Comparison of ENCODE assay signal across 8 cellular contexts in the genomic region with DNA sequence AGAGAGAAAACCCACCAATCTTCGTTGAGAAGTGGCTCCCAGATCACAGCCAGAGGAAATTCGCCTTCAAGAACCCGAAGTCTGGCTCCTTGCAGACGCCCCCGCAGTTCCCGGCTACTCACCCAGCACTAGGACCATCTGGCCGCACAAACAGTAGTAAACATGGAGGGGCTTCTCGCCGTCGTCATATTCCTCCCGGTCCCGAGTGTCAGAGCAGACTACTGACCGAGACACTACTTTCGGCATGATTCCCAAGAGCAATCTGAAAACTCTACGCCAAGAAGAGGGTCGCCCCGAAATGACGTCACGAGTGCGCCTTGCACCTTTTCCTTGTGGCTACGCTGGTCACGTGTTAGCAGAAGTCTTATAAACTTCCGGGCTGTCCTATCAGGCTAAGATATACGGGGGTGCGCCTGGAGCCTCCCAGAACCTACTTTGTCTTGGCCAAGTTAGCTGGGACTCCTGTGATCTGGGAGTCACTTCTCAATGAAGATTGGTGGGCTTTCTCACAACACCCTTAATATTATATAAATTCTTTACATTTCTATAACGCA. TPM values are rescaled to one million over a fixed set of nuclear protein-coding genes. Genes with fewer than 3 reads are reported as not detected.
DNase-seq lines count a peak whose midpoint lies in the region; ATAC-seq, FAIRE-seq and TF ChIP-seq lines count a peak whose summit lies in the region.

A gene (minus strand): TSS at position 300 of the 554 bp plus-strand sequence. CDS start 54 bp downstream, at position 246.

- peak; percentile 99 for FAIRE-seq in endothelial cell of umbilical vein (lab: Jason Lieb, UNC)

- H3K27ac Mint-ChIP-seq in Caco-2 (ENCODE audit: unreplicated experiment), result peak within 1 kb of the TSS; percentile 74

- H3K9me1 ChIP-seq in endothelial cell of umbilical vein (replicated peaks; ENCODE audit: control insufficient read depth, extremely low read depth, insufficient read depth, low read length), result no peaks in the 10 kb centered on the region

- no peak for TF ChIP-seq CTCF in Caco-2 (IDR thresholded peaks at IDR 0.05; ENCODE audit: insufficient read depth in 1 of 2, low read depth in 1 of 2, low read length in 1 of 2, severe bottlenecking in 1 of 2, unreplicated experiment in 1 of 2)
- TF ChIP-seq CTCF in OCI-LY3 (IDR thresholded peaks at IDR 0.05; ENCODE audit: low read depth, low read length), result no peak
- TF ChIP-seq CTCF in endothelial cell of umbilical vein (IDR thresholded peaks at IDR 0.05; ENCODE audit: extremely low read depth in 1 of 2, insufficient read depth in 1 of 2, low read depth in 1 of 2, low read length in 2 of 2), result no peak

- peak; percentile 92 for ATAC-seq in GM21515 (IDR thresholded peaks at IDR 0.05; ENCODE audit: unreplicated experiment)

- peaks cover 16% of the 10 kb centered on the region for H3K79me2 ChIP-seq in OCI-LY3 (ENCODE audit: low read length)
- H3K79me2 ChIP-seq in endothelial cell of umbilical vein (ENCODE audit: control insufficient read depth, insufficient read depth, low read length), result peaks cover 13% of the 10 kb centered on the region

- POLR2A ChIA-PET in Caco-2 (lab: Charles Lee) (interaction anchor here (1.0 kb wide), 1 partner anchor 9 kb away, joined by 7 read pairs; a partner anchor contains a TSS), endothelial cell of umbilical vein (lab: Charles Lee) (interaction anchor here (0.7 to 1.5 kb wide), 2 partner anchors 9 to 10 kb away, joined by 3 to 6 read pairs; a partner anchor contains a TSS)

- no peaks in the 10 kb centered on the region for H3K9me3 ChIP-seq in Caco-2
- no peaks in the 10 kb centered on the region for H3K9me3 ChIP-seq in OCI-LY3 (ENCODE audit: insufficient read depth, low read length)
- no peaks in the 10 kb centered on the region for H3K9me3 ChIP-seq in endothelial cell of umbilical vein (replicated peaks; ENCODE audit: control insufficient read depth, insufficient read depth, low read length)

- no peaks in the 10 kb centered on the region for H3K4me1 ChIP-seq in Caco-2
- H3K4me1 ChIP-seq in OCI-LY3 (ENCODE audit: low read length), result peaks cover 3% of the 10 kb centered on the region; the same call in 1 of the 2 replicates
- H3K4me1 ChIP-seq in endothelial cell of umbilical vein (ENCODE audit: control insufficient read depth, extremely low read depth, insufficient read depth, low read length), result peaks cover 4% of the 10 kb centered on the region

- intact Hi-C loops in Caco-2 (cut with micrococcal nuclease; ENCODE audit: unreplicated experiment) (loop anchor here (1.0 kb wide), 1 partner anchor 9 kb away; a partner anchor contains a TSS), endothelial cell of umbilical vein (cut with micrococcal nuclease) (loop anchor here (1.0 kb wide), 1 partner anchor 9 kb away; a partner anchor contains a TSS)

- peak; percentile 46 for TF ChIP-seq POLR2A in endothelial cell of umbilical vein (IDR thresholded peaks at IDR 0.05; ENCODE audit: low read depth, low read length)

- H3K27ac ChIP-seq in OCI-LY3 (ENCODE audit: low read length) (no peak within 1 kb of the TSS), endothelial cell of umbilical vein (ENCODE audit: insufficient read depth, low read depth, low read length) (peak within 1 kb of the TSS; percentile 78)

- H3K27me3 ChIP-seq in Caco-2 (replicated peaks; ENCODE audit: control insufficient read depth, insufficient read depth, low read length) (no peaks in the 10 kb centered on the region), OCI-LY3 (ENCODE audit: low read depth, low read length) (no peaks in the 10 kb centered on the region), endothelial cell of umbilical vein (ENCODE audit: control insufficient read depth in 2 of 2, insufficient read depth in 2 of 2, low read length in 2 of 2) (no peaks in the 10 kb centered on the region)

- H3K4me2 ChIP-seq in OCI-LY3 (ENCODE audit: low read length), result peak within 1 kb of the TSS; percentile 86
- peak within 1 kb of the TSS; percentile 90 for H3K4me2 ChIP-seq in endothelial cell of umbilical vein (ENCODE audit: insufficient read depth, low read length)

- CTCF ChIA-PET in Caco-2 (lab: Charles Lee), result no interaction called here
- CTCF ChIA-PET in endothelial cell of umbilical vein (lab: Charles Lee), result interaction anchor here (0.8 to 1.9 kb wide), 3 partner anchors 9 to 45 kb away, joined by 3 to 9 read pairs (median 3); a partner anchor contains a TSS

- H4K20me1 ChIP-seq in OCI-LY3 (ENCODE audit: insufficient read depth, low read length), result no peaks in the 10 kb centered on the region
- H4K20me1 ChIP-seq in endothelial cell of umbilical vein (replicated peaks; ENCODE audit: control insufficient read depth, extremely low read depth, insufficient read depth, low read length), result no peaks in the 10 kb centered on the region

- peak within 1 kb of the TSS; percentile 87 for H3K4me3 Mint-ChIP-seq in Caco-2 (ENCODE audit: unreplicated experiment)

- no peaks in the 10 kb centered on the region for H3K9me3 Mint-ChIP-seq in Caco-2 (ENCODE audit: unreplicated experiment)

- H3K4me1 Mint-ChIP-seq in Caco-2 (ENCODE audit: low read depth, unreplicated experiment), result no peaks in the 10 kb centered on the region

- H2AFZ ChIP-seq in OCI-LY3 (ENCODE audit: low read depth, low read length), result no peak within 1 kb of the TSS
- peak within 1 kb of the TSS; percentile 88 for H2AFZ ChIP-seq in endothelial cell of umbilical vein (ENCODE audit: low read depth, low read length)

- H3K36me3 ChIP-seq in Caco-2 (ENCODE audit: control insufficient read depth, insufficient read depth, low read length) (no peaks in the 10 kb centered on the region), OCI-LY3 (replicated peaks; ENCODE audit: low read depth, low read length) (no peaks in the 10 kb centered on the region), endothelial cell of umbilical vein (ENCODE audit: control insufficient read depth in 2 of 2, extremely low read depth in 1 of 2, insufficient read depth in 2 of 2, low read length in 2 of 2) (no peaks in the 10 kb centered on the region)

- no peaks in the 10 kb centered on the region for H3K27me3 Mint-ChIP-seq in Caco-2 (ENCODE audit: insufficient read depth, unreplicated experiment)

- H3K4me3 ChIP-seq in Caco-2 (ENCODE audit: low read depth, low read length) (peak within 1 kb of the TSS; percentile 55), OCI-LY3 (ENCODE audit: low read length) (peak within 1 kb of the TSS; percentile 95), endothelial cell of umbilical vein (replicated peaks in 1 of 3; ENCODE audit: insufficient read depth in 1 of 3, low read depth in 1 of 3, low read length in 3 of 3) (peak within 1 kb of the TSS; percentile 66 to 95 (median 86))

- H3K9ac ChIP-seq in OCI-LY3 (ENCODE audit: low read length) (peak within 1 kb of the TSS; percentile 76), endothelial cell of umbilical vein (replicated peaks; ENCODE audit: extremely low read depth, insufficient read depth, low read length) (peak within 1 kb of the TSS; percentile 87)

- dilution Hi-C loops in endothelial cell of umbilical vein (cut with MboI; ENCODE audit: extremely low pct_ligation_motif_present, low sequenced_read_pairs), result no loop called here

- BruUV-seq in Caco-2 (replicated peaks; lab: Mats Ljungman, UMichigan), result no TSS peak
- BruUV-seq in endothelial cell of umbilical vein (replicated peaks; lab: Mats Ljungman, UMichigan), result no TSS peak

- no peaks in the 10 kb centered on the region for H3K36me3 Mint-ChIP-seq in Caco-2 (ENCODE audit: insufficient read depth, unreplicated experiment)

- peak; percentile 86 to 92 for DNase-seq in Caco-2
- DNase-seq in HuH-7.5 (ENCODE audit: low spot score), result peak; percentile 61
- DNase-seq in activated CD8-positive, alpha-beta memory T cell treated with anti-CD3 and anti-CD28 coated beads, Interleukin-2, amount 50 U/mL, for 4 hours, result peak; percentile 86
- DNase-seq in endothelial cell of umbilical vein (ENCODE audit: low read depth, low spot score), result peak; percentile 92
- DNase-seq in midbrain (lab: John Stamatoyannopoulos, UW), result peak; percentile 74
- peak; percentile 74 for DNase-seq in stimulated activated CD8-positive, alpha-beta memory T cell treated with anti-CD3 and anti-CD28 coated beads, Interleukin-15, amount 100 ng/mL, for 48 hours (ENCODE audit: low read depth in 2 of 2)

TF ChIP-seq in endothelial cell of umbilical vein, 7 proteins besides CTCF, POLR2A, EP300 and RAD21:
- peak; percentile 39 for TF ChIP-seq JUN (IDR thresholded peaks at IDR 0.05; ENCODE audit: borderline replicate concordance, insufficient read depth, insufficient read length, low read depth)
- no peak for TF ChIP-seq MYC (IDR thresholded peaks at IDR 0.05; ENCODE audit: low read depth, low read length)
- TF ChIP-seq POLR2AphosphoS5 (IDR thresholded peaks at IDR 0.05; ENCODE audit: insufficient read depth, low read depth, low read length), result peak; percentile 74
- TF ChIP-seq, protein P1, sequence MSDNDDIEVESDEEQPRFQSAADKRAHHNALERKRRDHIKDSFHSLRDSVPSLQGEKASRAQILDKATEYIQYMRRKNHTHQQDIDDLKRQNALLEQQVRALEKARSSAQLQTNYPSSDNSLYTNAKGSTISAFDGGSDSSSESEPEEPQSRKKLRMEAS (IDR thresholded peaks at IDR 0.05; ENCODE audit: insufficient read depth, insufficient read length), result peak; percentile 70
TF ChIP-seq in endothelial cell of umbilical vein: peak in this region for 3.

RNA-seq across cellular contexts. Expression of the gene that starts here (rescaled TPM):
- total RNA-seq in Caco-2 (2022), result 22.7 and 29.2 TPM in 2 replicates
- total RNA-seq in endothelial cell of umbilical vein, result 21.0 and 23.1 TPM in 2 replicates
- 8.6 and 12.1 TPM in 2 replicates for polyA plus RNA-seq in endothelial cell of umbilical vein
- polyA plus RNA-seq in endothelial cell of umbilical vein (2011; cell fraction: cytosol; rRNA removed), result 14.9 and 16.0 TPM in 2 replicates
- 16.7 and 24.6 TPM in 2 replicates for polyA plus RNA-seq in endothelial cell of umbilical vein (2011; cell fraction: nucleus; rRNA removed)
- 23.9 and 31.4 TPM in 2 replicates for polyA plus RNA-seq in endothelial cell of umbilical vein (2012)
- polyA minus RNA-seq in endothelial cell of umbilical vein, result 20.6 and 24.5 TPM in 2 replicates
- 17.3 TPM for polyA minus RNA-seq in endothelial cell of umbilical vein (2011; cell fraction: cytosol; rRNA and poly(A)+ RNA removed)
- polyA minus RNA-seq in endothelial cell of umbilical vein (2011; cell fraction: nucleus; rRNA and poly(A)+ RNA removed), result 8.2 and 13.0 TPM in 2 replicates
